ENCODE assay signal across 15 cellular contexts in the genomic region with DNA sequence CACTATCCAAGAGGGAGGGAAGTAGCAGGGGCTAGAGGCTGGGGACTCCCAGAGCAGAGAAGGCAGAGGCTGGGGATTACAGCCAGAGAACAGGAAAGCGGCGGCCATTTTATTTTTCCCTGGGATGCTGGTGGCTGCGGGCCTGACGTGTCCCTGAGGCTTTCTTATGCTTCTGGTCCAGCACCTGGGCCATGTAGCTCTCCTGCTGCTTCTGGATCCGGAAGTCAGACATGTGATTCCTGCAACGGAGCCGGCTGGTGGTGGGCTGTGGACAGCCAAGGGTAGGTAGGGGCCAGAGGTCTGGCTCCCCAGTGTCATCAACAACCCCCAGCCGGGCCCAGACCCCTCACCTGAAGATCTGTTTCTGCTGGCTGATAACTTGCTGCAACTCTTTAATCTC. TPM values are rescaled to one million over a fixed set of nuclear protein-coding genes. Genes with fewer than 3 reads are reported as not detected.
"Had no signal": no experiment of that assay in that cellular context is flagged by ENCODE, and none has a peak within 500 bp of the region (broad histone marks: within the 10 kb centered on the region; RNA-seq: fewer than 3 reads in every experiment).

No MANE protein-coding gene starts in this region.

- DNase-seq: activated CD4-positive, alpha-beta T cell treated with anti-CD3 and anti-CD28 coated beads, Interleukin-2, amount 50 U/mL, for 4 hours; activated CD4-positive, CD25-positive, alpha-beta regulatory T cell; activated naive CD4-positive, alpha-beta T cell treated with anti-CD3 and anti-CD28 coated beads, Interleukin-2, amount 50 U/mL, for 16 hours; activated T-cell treated with anti-CD3 and anti-CD28 coated beads, Interleukin-2, amount 50 U/mL, for 72 hours; body of pancreas; immature natural killer cell; left colon; mammary epithelial cell; retina; small intestine; T-helper 2 cell; tibial artery had no signal

- H3K4me3 ChIP-seq: body of pancreas, tibial artery had no signal

- H3K9me3 ChIP-seq: body of pancreas, tibial artery had no signal

- FAIRE-seq: small intestine, TTC549 had no signal

- H3K27ac ChIP-seq: body of pancreas, parathyroid adenoma, tibial artery had no signal

- H3K4me1 ChIP-seq: parathyroid adenoma had no signal

- H3K36me3 ChIP-seq: tibial artery had no signal

- H3K9ac ChIP-seq: parathyroid adenoma had no signal

RNA-seq across cellular contexts. Expression of a gene that starts 7.0 kb away (rescaled TPM):
- total RNA-seq: dermis microvascular lymphatic vessel endothelial cell, mammary epithelial cell had no signal
- polyA plus RNA-seq: mammary epithelial cell had no signal

RNA-seq across cellular contexts. Expression of a gene that starts 13.6 kb away (rescaled TPM):
- total RNA-seq: dermis microvascular lymphatic vessel endothelial cell, mammary epithelial cell had no signal
- polyA plus RNA-seq: mammary epithelial cell had no signal
